ENCODE assay signal across 8 cellular contexts in the genomic region with DNA sequence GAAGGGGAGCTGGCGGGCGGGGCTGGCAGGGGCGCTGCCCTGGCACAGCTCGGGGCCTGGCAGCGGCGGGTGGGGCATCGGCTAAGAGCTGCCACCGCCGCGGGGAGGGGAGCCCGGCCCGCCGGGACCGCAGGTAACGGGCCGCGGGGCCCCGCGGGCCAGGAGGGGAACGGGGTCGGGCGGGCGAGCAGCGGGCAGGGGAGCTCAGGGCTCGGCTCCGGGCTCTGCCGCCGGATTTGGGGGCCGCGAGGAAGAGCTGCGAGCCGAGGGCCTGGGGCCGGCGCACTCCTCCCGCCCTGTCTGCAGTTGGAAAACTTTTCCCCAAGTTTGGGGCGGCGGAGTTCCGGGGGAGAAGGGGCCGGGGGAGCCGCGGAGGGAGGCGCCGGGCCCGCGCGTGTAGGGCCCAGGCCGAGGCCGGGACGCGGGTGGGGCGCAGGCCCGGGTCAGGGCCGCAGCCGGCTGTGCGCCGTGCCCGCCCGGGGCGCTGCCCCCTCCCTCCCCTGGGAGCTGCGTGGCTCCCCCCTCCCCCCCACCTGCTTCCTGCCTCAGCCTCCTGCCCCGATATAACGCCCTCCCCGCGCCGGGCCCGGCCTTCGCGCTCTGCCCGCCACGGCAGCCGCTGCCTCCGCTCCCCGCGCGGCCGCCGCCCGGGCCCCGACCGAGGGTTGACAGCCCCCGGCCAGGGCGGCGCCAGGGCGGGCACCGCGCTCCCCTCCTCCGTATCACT. TPM values are rescaled to one million over a fixed set of nuclear protein-coding genes. Genes with fewer than 3 reads are reported as not detected.
DNase-seq lines count a peak whose midpoint lies in the region; ATAC-seq, FAIRE-seq and TF ChIP-seq lines count a peak whose summit lies in the region.

No MANE protein-coding gene starts in this region.

- H3K36me3 Mint-ChIP-seq in osteocyte (ENCODE audit: unreplicated experiment), result peaks cover 9% of the 10 kb centered on the region

- no peak for TF ChIP-seq CTCF in VCaP (conservative IDR thresholded peaks at IDR 0.05)
- no peak for TF ChIP-seq CTCF in esophagus muscularis mucosa (IDR thresholded peaks at IDR 0.05)
- TF ChIP-seq CTCF in osteocyte (IDR thresholded peaks at IDR 0.05), result no peak

- peak; percentile 82 for FAIRE-seq in GM12891 (lab: Jason Lieb, UNC)

- peaks cover 3 to 23% (median 10%) of the 10 kb centered on the region in 4 donors for H3K36me3 ChIP-seq in esophagus muscularis mucosa

- TF ChIP-seq EP300 in esophagus muscularis mucosa (IDR thresholded peaks at IDR 0.05), result no peak

- in situ Hi-C loops in G401 (cut with HindIII; ENCODE audit: low sequenced_read_pairs), result no loop called here

- peaks cover 57 to 88% (median 85%) of the 10 kb centered on the region in 4 donors for H3K4me1 ChIP-seq in esophagus muscularis mucosa

- peaks cover 24% of the 10 kb centered on the region for H3K4me1 Mint-ChIP-seq in osteocyte (ENCODE audit: unreplicated experiment)

- H3K27me3 ChIP-seq in esophagus muscularis mucosa, result peaks cover 0 to 37% (median 0%) of the 10 kb centered on the region in 4 donors

- H3K4me3 ChIP-seq in esophagus muscularis mucosa, result peak overlapping the region; percentile 66 to 84 (median 72)

- peaks cover 4% of the 10 kb centered on the region for H3K27me3 Mint-ChIP-seq in osteocyte (ENCODE audit: unreplicated experiment)

- intact Hi-C loops in esophagus muscularis mucosa (cut with DNase I), result loop anchor here (5.0 kb wide), 1 partner anchor 122 kb away; no protein-coding TSS in a partner anchor

- 25% methylated on average over 10 of the region's 87 CpGs for WGBS in esophagus muscularis mucosa

- H3K9me3 ChIP-seq in esophagus muscularis mucosa, result no peaks in the 10 kb centered on the region

- H3K27ac ChIP-seq in VCaP (peak overlapping the region; percentile 54; the same call in 1 of the 2 replicates), esophagus muscularis mucosa (replicated peaks in 1 of 4) (peak overlapping the region; percentile 90 to 97 (median 92))

- no peak for ATAC-seq in GM21381 (IDR thresholded peaks at IDR 0.05; ENCODE audit: unreplicated experiment)
- ATAC-seq in GM18868 (IDR thresholded peaks at IDR 0.05; ENCODE audit: unreplicated experiment), result no peak
- ATAC-seq in GM18870 (IDR thresholded peaks at IDR 0.05; ENCODE audit: unreplicated experiment), result no peak

- no peaks in the 10 kb centered on the region for H3K9me3 Mint-ChIP-seq in osteocyte (ENCODE audit: unreplicated experiment)

- peak overlapping the region; percentile 53 for H3K4me3 Mint-ChIP-seq in osteocyte (ENCODE audit: unreplicated experiment)

- peak; percentile 62 for DNase-seq in GM12891 (ENCODE audit: insufficient read length, low spot score)
- no peak for DNase-seq in esophagus muscularis mucosa (ENCODE audit: extremely low spot score)
- DNase-seq in osteocyte (ENCODE audit: extremely low spot score, unreplicated experiment), result no peak
- no peak for DNase-seq in G401 (ENCODE audit: low spot score)

- no peak overlapping the region for H3K27ac Mint-ChIP-seq in osteocyte (ENCODE audit: unreplicated experiment)

- TF ChIP-seq POLR2A in GM12891 (IDR thresholded peaks at IDR 0.05; ENCODE audit: low read depth, low read length) (no peak; the same call in 1 of the 2 replicates), esophagus muscularis mucosa (IDR thresholded peaks at IDR 0.05; ENCODE audit: low read depth) (no peak)

TF ChIP-seq in GM12891, 5 proteins besides CTCF, POLR2A, EP300 and RAD21:
- TF ChIP-seq POLR2AphosphoS5 (IDR thresholded peaks at IDR 0.05; ENCODE audit: low read depth, low read length) (no peak; the same call in 1 of the 2 replicates), TAF1 (IDR thresholded peaks at IDR 0.05; ENCODE audit: low read depth, low read length) (no peak), POU2F2 (IDR thresholded peaks at IDR 0.05; ENCODE audit: low read depth, low read length) (no peak), SPI1 (IDR thresholded peaks at IDR 0.05; ENCODE audit: low read depth, low read length) (no peak), PAX5 (IDR thresholded peaks at IDR 0.05; ENCODE audit: insufficient read depth, low read length, severe bottlenecking) (no peak)

RNA-seq across cellular contexts. Expression of a gene that starts 0.8 kb away (rescaled TPM):
- 47.4 TPM for polyA plus RNA-seq in GM12891 (2012; ENCODE audit: low read depth, missing spikeins)
- total RNA-seq in esophagus muscularis mucosa, result 10 to 100 TPM; 48.6 to 86.4 (median 54.9) TPM
- total RNA-seq in osteocyte, result 3.3 and 3.7 TPM in 2 replicates
- 20.2 and 37.8 TPM in 2 replicates for total RNA-seq in G401 (2014; rRNA removed; shearing (Covaris generic))

RNA-seq across cellular contexts. Expression of a gene that starts 13.8 kb away (rescaled TPM):
- 35.2 TPM for polyA plus RNA-seq in GM12891 (2012; ENCODE audit: low read depth, missing spikeins)
- total RNA-seq in esophagus muscularis mucosa (10 to 100 TPM; 34.9 to 38.9 (median 38.0) TPM), osteocyte (33.2 and 35.9 TPM in 2 replicates)
- 48.0 and 63.1 TPM in 2 replicates for total RNA-seq in G401 (2014; rRNA removed; shearing (Covaris generic))

RNA-seq across cellular contexts. Expression of a gene that starts 25.7 kb away (rescaled TPM):
- 16.2 TPM for polyA plus RNA-seq in GM12891 (2012; ENCODE audit: low read depth, missing spikeins)
- total RNA-seq in esophagus muscularis mucosa, result 10 to 100 TPM; 27.4 to 41.8 (median 38.3) TPM
- total RNA-seq in osteocyte, result 57.3 and 59.0 TPM in 2 replicates
- 48.8 and 56.7 TPM in 2 replicates for total RNA-seq in G401 (2014; rRNA removed; shearing (Covaris generic))

RNA-seq across cellular contexts. Expression of a gene that starts 30.5 kb away (rescaled TPM):
- 0.03 TPM for polyA plus RNA-seq in GM12891 (2012; ENCODE audit: low read depth, missing spikeins)
- total RNA-seq in esophagus muscularis mucosa (under 1 TPM; 0.50 to 0.86 (median 0.67) TPM), osteocyte (3.7 and 3.8 TPM in 2 replicates)
- total RNA-seq in G401 (2014; rRNA removed; shearing (Covaris generic)), result 65.0 and 65.6 TPM in 2 replicates
